ENCODE assay signal across 27 cellular contexts in the genomic region with DNA sequence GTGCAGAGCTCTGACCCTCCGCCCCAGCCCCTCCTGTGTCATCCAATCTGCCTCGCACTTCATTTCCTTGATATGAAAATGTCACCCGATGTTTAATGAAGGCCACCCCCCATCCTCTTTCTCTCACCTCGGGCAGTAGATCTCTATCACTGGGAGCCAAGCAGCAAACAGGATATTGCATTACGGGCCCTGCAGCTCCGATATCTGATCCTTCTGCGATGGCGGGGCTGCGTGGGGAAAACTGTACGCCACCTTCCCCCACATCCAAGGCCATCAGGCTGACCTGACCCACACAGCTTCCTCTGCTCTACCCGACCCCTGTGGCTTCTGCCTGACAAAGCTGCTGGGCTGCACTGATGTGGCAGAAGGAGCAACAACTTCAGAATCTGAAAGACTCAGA.
DNase-seq lines count a peak whose midpoint lies in the region; ATAC-seq and TF ChIP-seq lines count a peak whose summit lies in the region.
"Had no signal": no experiment of that assay in that cellular context is flagged by ENCODE, and none has a peak within 500 bp of the region (broad histone marks: within the 10 kb centered on the region; RNA-seq: fewer than 3 reads in every experiment).

No MANE protein-coding gene starts in this region.

- no peaks in the 10 kb centered on the region for H3K9me3 ChIP-seq in neural progenitor cell (ENCODE audit: low read depth)
- H3K9me3 ChIP-seq: A549, HAP-1, MG63 had no signal

- H3K4me1 Mint-ChIP-seq in HFFc6 (ENCODE audit: low read depth) (peaks cover 66% of the 10 kb centered on the region), neural progenitor cell (peaks cover under 1% of the 10 kb centered on the region)

- peak overlapping the region; percentile 77 for H3K4me3 Mint-ChIP-seq in HFFc6
- H3K4me3 Mint-ChIP-seq in neural progenitor cell: peak overlapping the region; percentile 36
- H3K4me3 Mint-ChIP-seq: CD4-positive, alpha-beta T cell had no signal

- no peaks in the 10 kb centered on the region for H4K20me1 ChIP-seq in neural progenitor cell (ENCODE audit: low read depth)

- H3K4me3 ChIP-seq in neural progenitor cell: no peak overlapping the region
- H3K4me3 ChIP-seq: A549; BLaER1 treated with 17β-estradiol and CSF1 and Interleukin-3, amounts not matched to agents 10 nM and 100 nM; GM12878; HAP-1; MG63 had no signal

- H2AFZ ChIP-seq in neural progenitor cell (replicated peaks): no peak overlapping the region

- H3K9me3 Mint-ChIP-seq in HFFc6: peaks cover 4% of the 10 kb centered on the region; the same call in 1 of the 2 replicates
- H3K9me3 Mint-ChIP-seq in neural progenitor cell: peaks cover 9% of the 10 kb centered on the region
- H3K9me3 Mint-ChIP-seq: CD4-positive, alpha-beta T cell had no signal

- no peaks in the 10 kb centered on the region for H3K79me2 ChIP-seq in neural progenitor cell (ENCODE audit: low read depth)

- TF ChIP-seq CTCF in 22Rv1 (IDR thresholded peaks at IDR 0.05) (no peak), HFFc6 (IDR thresholded peaks at IDR 0.05) (no peak), neural progenitor cell (IDR thresholded peaks at IDR 0.05) (no peak)

- H3K4me1 ChIP-seq in neural progenitor cell: no peaks in the 10 kb centered on the region
- H3K4me1 ChIP-seq: A549, HAP-1 had no signal

- H3K27me3 Mint-ChIP-seq in HFFc6 (ENCODE audit: insufficient read depth): peaks cover 2% of the 10 kb centered on the region
- H3K27me3 Mint-ChIP-seq in neural progenitor cell (ENCODE audit: insufficient read depth, low read depth): peaks cover 6% of the 10 kb centered on the region
- H3K27me3 Mint-ChIP-seq: CD4-positive, alpha-beta T cell had no signal

- no peaks in the 10 kb centered on the region for H3K27me3 ChIP-seq in neural progenitor cell
- H3K27me3 ChIP-seq: BLaER1 treated with 17β-estradiol and CSF1 and Interleukin-3, amounts not matched to agents 10 nM and 100 nM; MG63 had no signal

- H3F3A ChIP-seq in neural progenitor cell (ENCODE audit: low read depth): no peaks in the 10 kb centered on the region

- no peak for DNase-seq in HFFc6
- DNase-seq in UCSD-AML1 (lab: John Stamatoyannopoulos, UW; ENCODE audit: unreplicated experiment): peak; percentile 62
- DNase-seq in neural progenitor cell (ENCODE audit: low spot score): no peak
- DNase-seq in cardiac septum (ENCODE audit: low spot score): no peak
- DNase-seq in SKM-1 treated with dmso at 0.1 percent for 144 hours (lab: John Stamatoyannopoulos, UW; ENCODE audit: unreplicated experiment): no peak
- DNase-seq: AML-193; CD4-positive, alpha-beta T cell; EL; GDM1; GOT3; KBM-7; MG63; NCI-H2029; NCI-H446 treated with DMSO at 0.1 percent for 48 hours; NCI-H526; NCI-H82; NK-92 treated with Interleukin-12 subunit alpha and Interleukin-12 subunit beta, amount 100 ng/mL, for 24 hours; SHP77; SW 1271 had no signal

- H3K27ac ChIP-seq in 22Rv1: peak overlapping the region; percentile 85
- H3K27ac ChIP-seq in neural progenitor cell: no peak overlapping the region
- H3K27ac ChIP-seq: A549; BLaER1 treated with 17β-estradiol and CSF1 and Interleukin-3, amounts not matched to agents 10 nM and 100 nM; RWPE1 had no signal

- intact Hi-C loops in cardiac septum (cut with DNase I): no loop called here

- H3K4me2 ChIP-seq in neural progenitor cell: no peak overlapping the region
- H3K4me2 ChIP-seq: A549; BLaER1 treated with 17β-estradiol and CSF1 and Interleukin-3, amounts not matched to agents 10 nM and 100 nM had no signal

- H3K36me3 Mint-ChIP-seq in HFFc6 (ENCODE audit: low read depth): peaks cover 25% of the 10 kb centered on the region
- H3K36me3 Mint-ChIP-seq in neural progenitor cell: peaks cover 6% of the 10 kb centered on the region

- H3K9ac ChIP-seq in neural progenitor cell: no peak overlapping the region
- H3K9ac ChIP-seq: BLaER1 treated with 17β-estradiol and CSF1 and Interleukin-3, amounts not matched to agents 10 nM and 100 nM had no signal

- ATAC-seq in HG03095 (IDR thresholded peaks at IDR 0.05; ENCODE audit: unreplicated experiment): no peak
- ATAC-seq: GM12878, Panc1 had no signal

- no peaks in the 10 kb centered on the region for H3K36me3 ChIP-seq in neural progenitor cell
- H3K36me3 ChIP-seq: HAP-1, MG63 had no signal

- H3K27ac Mint-ChIP-seq in HFFc6 (peak overlapping the region; percentile 86), neural progenitor cell (no peak overlapping the region)
- H3K27ac Mint-ChIP-seq: CD4-positive, alpha-beta T cell had no signal
